ENCODE assay signal across 18 cellular contexts in the genomic region with DNA sequence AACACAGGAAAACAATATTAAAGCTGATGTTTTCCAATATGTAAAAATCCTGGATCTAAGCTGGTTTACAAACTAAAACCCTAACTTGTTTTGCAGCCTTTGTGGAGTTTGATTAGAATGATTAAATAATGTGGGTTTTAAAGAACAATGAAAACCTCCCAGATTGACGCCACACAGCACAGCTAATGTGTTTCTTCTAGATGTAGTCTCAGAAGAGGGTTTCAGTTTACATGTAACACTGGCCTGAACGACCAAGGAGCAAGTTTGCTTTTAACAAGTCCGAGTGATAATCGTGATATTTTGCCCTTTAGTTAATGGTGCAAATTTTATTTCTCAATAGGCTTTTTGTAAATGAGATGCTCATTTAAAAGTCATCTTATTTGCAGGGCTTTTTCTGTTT. TPM values are rescaled to one million over a fixed set of nuclear protein-coding genes. Genes with fewer than 3 reads are reported as not detected.
DNase-seq lines count a peak whose midpoint lies in the region; ATAC-seq and TF ChIP-seq lines count a peak whose summit lies in the region.
"Had no signal": no experiment of that assay in that cellular context is flagged by ENCODE, and none has a peak within 500 bp of the region (broad histone marks: within the 10 kb centered on the region; RNA-seq: fewer than 3 reads in every experiment).

No MANE protein-coding gene starts in this region.

- H3K36me3 ChIP-seq in breast epithelium (no peaks in the 10 kb centered on the region), mesodermal cell (ENCODE audit: control insufficient read depth, insufficient read depth, low read length) (peaks cover 54% of the 10 kb centered on the region), smooth muscle cell (ENCODE audit: low read depth) (peaks cover 16% of the 10 kb centered on the region)
- H3K36me3 ChIP-seq: Peyer's patch had no signal

- intact Hi-C loops in MCF 10A (cut with micrococcal nuclease) (no loop called here), breast epithelium (cut with DNase I; ENCODE audit: low total_unique reads) (no loop called here)

- H3K27me3 ChIP-seq in breast epithelium (no peaks in the 10 kb centered on the region), smooth muscle cell (ENCODE audit: low read depth) (no peaks in the 10 kb centered on the region)
- H3K27me3 ChIP-seq: Peyer's patch had no signal

- H3K9me3 Mint-ChIP-seq in MCF 10A (ENCODE audit: unreplicated experiment) = no peaks in the 10 kb centered on the region
- no peaks in the 10 kb centered on the region for H3K9me3 Mint-ChIP-seq in activated CD8-positive, alpha-beta T cell treated with anti-CD3 and anti-CD28 coated beads, Interleukin-2, amount 10 ng/mL, durations not matched to agents 7 days and 5 days (ENCODE audit: insufficient read depth)
- H3K9me3 Mint-ChIP-seq in activated naive CD4-positive, alpha-beta T cell treated with anti-CD3 and anti-CD28 coated beads, Interleukin-2, amount 50 U/mL, for 72 hours = no peaks in the 10 kb centered on the region

- no peak overlapping the region for H3K27ac ChIP-seq in breast epithelium
- H3K27ac ChIP-seq in mesodermal cell (ENCODE audit: low read depth, low read length, severe bottlenecking) = peak overlapping the region; percentile 17
- peak overlapping the region; percentile 88 for H3K27ac ChIP-seq in smooth muscle cell (ENCODE audit: low read depth)
- H3K27ac ChIP-seq: Peyer's patch had no signal

- H3K9me3 ChIP-seq in breast epithelium (no peaks in the 10 kb centered on the region), mesodermal cell (ENCODE audit: control insufficient read depth, low read length) (no peaks in the 10 kb centered on the region), smooth muscle cell (replicated peaks; ENCODE audit: low read depth) (no peaks in the 10 kb centered on the region)
- H3K9me3 ChIP-seq: Peyer's patch had no signal

- no peak overlapping the region for H3K4me2 ChIP-seq in smooth muscle cell

- no peak for ATAC-seq in activated CD8-positive, alpha-beta T cell treated with anti-CD3 and anti-CD28 coated beads, Interleukin-2, amount 10 ng/mL, durations not matched to agents 7 days and 5 days
- ATAC-seq in activated naive CD4-positive, alpha-beta T cell treated with anti-CD3 and anti-CD28 coated beads, Interleukin-2, amount 50 U/mL, for 72 hours = no peak

- no peak overlapping the region for H2AFZ ChIP-seq in smooth muscle cell (ENCODE audit: low read depth)

- DNase-seq in MCF 10A (ENCODE audit: unreplicated experiment) = no peak
- no peak for DNase-seq in breast epithelium (ENCODE audit: low spot score in 2 of 2)
- DNase-seq in astrocyte of the hippocampus (ENCODE audit: low read depth, low spot score) = peak; percentile 44
- no peak for DNase-seq in smooth muscle cell (lab: John Stamatoyannopoulos, UW; ENCODE audit: unreplicated experiment)
- DNase-seq in T1000 (lab: John Stamatoyannopoulos, UW) = no peak
- DNase-seq in activated CD8-positive, alpha-beta T cell treated with anti-CD3 and anti-CD28 coated beads, Interleukin-2, amount 10 ng/mL, durations not matched to agents 7 days and 5 days = no peak
- DNase-seq in activated naive CD4-positive, alpha-beta T cell treated with anti-CD3 and anti-CD28 coated beads, Interleukin-2, amount 50 U/mL, for 72 hours (ENCODE audit: low spot score in 2 of 2) = no peak
- DNase-seq: 8988T; CD8-positive, alpha-beta memory T cell; DND-41; KG1; NCI-H1436; NCI-H2029; NCI-H510A; NCI-H774; Peyer's patch; SHP77 treated with DMSO at 0.1 percent for 48 hours had no signal

- TF ChIP-seq POLR2A in breast epithelium (IDR thresholded peaks at IDR 0.05) = no peak

- CTCF ChIA-PET in MCF 10A (lab: Yijun Ruan, JAX) = interaction anchor here (0.6 to 0.7 kb wide), 3 partner anchors 30 to 231 kb away, joined by 3 read pairs; no protein-coding TSS in a partner anchor
- CTCF ChIA-PET in activated CD8-positive, alpha-beta T cell treated with anti-CD3 and anti-CD28 coated beads, Interleukin-2, amount 10 ng/mL, durations not matched to agents 7 days and 5 days (lab: Charles Lee) = no interaction called here

- H3K4me3 Mint-ChIP-seq in MCF 10A (ENCODE audit: unreplicated experiment) = no peak overlapping the region
- no peak overlapping the region for H3K4me3 Mint-ChIP-seq in activated CD8-positive, alpha-beta T cell treated with anti-CD3 and anti-CD28 coated beads, Interleukin-2, amount 10 ng/mL, durations not matched to agents 7 days and 5 days
- H3K4me3 Mint-ChIP-seq: CD8-positive, alpha-beta memory T cell had no signal

- TF ChIP-seq CTCF in MCF 10A (IDR thresholded peaks at IDR 0.05; ENCODE audit: unreplicated experiment) (no peak), breast epithelium (IDR thresholded peaks at IDR 0.05) (no peak), smooth muscle cell (IDR thresholded peaks at IDR 0.05; ENCODE audit: borderline replicate concordance, insufficient read depth, poor library complexity, severe bottlenecking) (no peak)

- H3K4me3 ChIP-seq in breast epithelium = no peak overlapping the region
- no peak overlapping the region for H3K4me3 ChIP-seq in mesodermal cell (ENCODE audit: extremely low read depth, insufficient read depth, low read length, poor library complexity, severe bottlenecking)
- H3K4me3 ChIP-seq in smooth muscle cell = no peak overlapping the region
- H3K4me3 ChIP-seq: Peyer's patch had no signal

- H3K27me3 Mint-ChIP-seq in MCF 10A (ENCODE audit: insufficient read depth, unreplicated experiment) = no peaks in the 10 kb centered on the region
- H3K27me3 Mint-ChIP-seq in activated CD8-positive, alpha-beta T cell treated with anti-CD3 and anti-CD28 coated beads, Interleukin-2, amount 10 ng/mL, durations not matched to agents 7 days and 5 days (ENCODE audit: low read depth) = peaks cover 36% of the 10 kb centered on the region

- no peaks in the 10 kb centered on the region for H3K4me1 ChIP-seq in breast epithelium
- no peaks in the 10 kb centered on the region for H3K4me1 ChIP-seq in mesodermal cell (ENCODE audit: control insufficient read depth, insufficient read depth, low read length, poor library complexity, severe bottlenecking)
- peaks cover 11% of the 10 kb centered on the region for H3K4me1 ChIP-seq in smooth muscle cell (ENCODE audit: low read depth)
- H3K4me1 ChIP-seq: Peyer's patch had no signal

- no peak overlapping the region for H3K9ac ChIP-seq in smooth muscle cell (ENCODE audit: low read depth)

- no TSS peak for BruUV-seq in MCF 10A (replicated peaks; lab: Mats Ljungman, UMichigan)

- H3K36me3 Mint-ChIP-seq in MCF 10A (ENCODE audit: insufficient read depth, unreplicated experiment) = peaks cover 72% of the 10 kb centered on the region
- no peaks in the 10 kb centered on the region for H3K36me3 Mint-ChIP-seq in activated CD8-positive, alpha-beta T cell treated with anti-CD3 and anti-CD28 coated beads, Interleukin-2, amount 10 ng/mL, durations not matched to agents 7 days and 5 days (ENCODE audit: low read depth)
- no peaks in the 10 kb centered on the region for H3K36me3 Mint-ChIP-seq in activated naive CD4-positive, alpha-beta T cell treated with anti-CD3 and anti-CD28 coated beads, Interleukin-2, amount 50 U/mL, for 72 hours
- H3K36me3 Mint-ChIP-seq: CD8-positive, alpha-beta memory T cell had no signal

- 86 to 88% methylated on average over 4 of the region's 4 CpGs for WGBS in mesodermal cell (ENCODE audit: insufficient coverage in 2 of 2), 2 experiments
- WGBS in smooth muscle cell (ENCODE audit: low lambda C conversion rate) = 82% methylated on average over 4 of the region's 4 CpGs

- H3K79me2 ChIP-seq in smooth muscle cell (ENCODE audit: low read depth) = peaks cover 100% of the 10 kb centered on the region

- peaks cover 53% of the 10 kb centered on the region for H3K4me1 Mint-ChIP-seq in MCF 10A (ENCODE audit: insufficient read depth, unreplicated experiment)
- no peaks in the 10 kb centered on the region for H3K4me1 Mint-ChIP-seq in activated CD8-positive, alpha-beta T cell treated with anti-CD3 and anti-CD28 coated beads, Interleukin-2, amount 10 ng/mL, durations not matched to agents 7 days and 5 days (ENCODE audit: low read depth)
- H3K4me1 Mint-ChIP-seq: CD8-positive, alpha-beta memory T cell had no signal

- POLR2A ChIA-PET in MCF 10A (lab: Yijun Ruan, JAX) = interaction anchor here (0.8 to 1.5 kb wide), 4 partner anchors 9 to 16 kb away, joined by 3 to 8 read pairs (median 4); no protein-coding TSS in a partner anchor
- POLR2A ChIA-PET in activated CD8-positive, alpha-beta T cell treated with anti-CD3 and anti-CD28 coated beads, Interleukin-2, amount 10 ng/mL, durations not matched to agents 7 days and 5 days (lab: Charles Lee) = no interaction called here

- H3F3A ChIP-seq in smooth muscle cell (ENCODE audit: low read depth) = peaks cover 34% of the 10 kb centered on the region

- peak overlapping the region; percentile 88 for H3K27ac Mint-ChIP-seq in MCF 10A (ENCODE audit: low read depth, unreplicated experiment)
- no peak overlapping the region for H3K27ac Mint-ChIP-seq in activated CD8-positive, alpha-beta T cell treated with anti-CD3 and anti-CD28 coated beads, Interleukin-2, amount 10 ng/mL, durations not matched to agents 7 days and 5 days
- no peak overlapping the region for H3K27ac Mint-ChIP-seq in activated naive CD4-positive, alpha-beta T cell treated with anti-CD3 and anti-CD28 coated beads, Interleukin-2, amount 50 U/mL, for 72 hours
- H3K27ac Mint-ChIP-seq: CD8-positive, alpha-beta memory T cell had no signal

- peaks cover 3% of the 10 kb centered on the region for H4K20me1 ChIP-seq in smooth muscle cell (ENCODE audit: low read depth)

RNA-seq across cellular contexts. Expression of a gene that starts 11.0 kb away (rescaled TPM):
- total RNA-seq in MCF 10A (2022) (78.2 and 80.0 TPM in 2 replicates), breast epithelium (under 1 TPM in 1 of 3 donors, not detected in 2; 0.16 TPM), smooth muscle cell (354 and 393 TPM in 2 replicates)
- 370 TPM for polyA plus RNA-seq in mesodermal cell (2013, experiment 1 of 2)
- polyA plus RNA-seq in mesodermal cell (2013, experiment 2 of 2) = 394 TPM
- polyA plus RNA-seq in smooth muscle cell = 44.9 and 54.8 TPM in 2 replicates
- total RNA-seq in activated CD8-positive, alpha-beta T cell treated with anti-CD3 and anti-CD28 coated beads, Interleukin-2, amount 10 ng/mL, durations not matched to agents 7 days and 5 days = not detected
- total RNA-seq in activated naive CD4-positive, alpha-beta T cell treated with anti-CD3 and anti-CD28 coated beads, Interleukin-2, amount 50 U/mL, for 72 hours = under 1 TPM in 1 of 2 donors, not detected in 1; 0.45 TPM
- total RNA-seq: CD8-positive, alpha-beta memory T cell had no signal
- polyA plus RNA-seq: CD8-positive, alpha-beta memory T cell had no signal

Comparison
In these comparisons a context has a peak if more than half of its experiments do, and no peak if none do; other contexts are left out.
1. RNA of a gene that starts 11.0 kb away (total RNA-seq): 354 to 393 TPM in smooth muscle cell and 78.2 to 80.0 TPM in MCF 10A; 0.45 TPM in activated naive CD4-positive, alpha-beta T cell treated with anti-CD3 and anti-CD28 coated beads, Interleukin-2, amount 50 U/mL, for 72 hours, 0.16 TPM in breast epithelium and not detected in activated CD8-positive, alpha-beta T cell treated with anti-CD3 and anti-CD28 coated beads, Interleukin-2, amount 10 ng/mL, durations not matched to agents 7 days and 5 days; every median in the first group is over 10 times any median in the second.
2. H3K27ac ChIP-seq: peak in mesodermal cell (single experiment) and smooth muscle cell (single experiment); none in breast epithelium (0 of 2).